Comparison of ENCODE assay signal across 8 cellular contexts in the genomic region with DNA sequence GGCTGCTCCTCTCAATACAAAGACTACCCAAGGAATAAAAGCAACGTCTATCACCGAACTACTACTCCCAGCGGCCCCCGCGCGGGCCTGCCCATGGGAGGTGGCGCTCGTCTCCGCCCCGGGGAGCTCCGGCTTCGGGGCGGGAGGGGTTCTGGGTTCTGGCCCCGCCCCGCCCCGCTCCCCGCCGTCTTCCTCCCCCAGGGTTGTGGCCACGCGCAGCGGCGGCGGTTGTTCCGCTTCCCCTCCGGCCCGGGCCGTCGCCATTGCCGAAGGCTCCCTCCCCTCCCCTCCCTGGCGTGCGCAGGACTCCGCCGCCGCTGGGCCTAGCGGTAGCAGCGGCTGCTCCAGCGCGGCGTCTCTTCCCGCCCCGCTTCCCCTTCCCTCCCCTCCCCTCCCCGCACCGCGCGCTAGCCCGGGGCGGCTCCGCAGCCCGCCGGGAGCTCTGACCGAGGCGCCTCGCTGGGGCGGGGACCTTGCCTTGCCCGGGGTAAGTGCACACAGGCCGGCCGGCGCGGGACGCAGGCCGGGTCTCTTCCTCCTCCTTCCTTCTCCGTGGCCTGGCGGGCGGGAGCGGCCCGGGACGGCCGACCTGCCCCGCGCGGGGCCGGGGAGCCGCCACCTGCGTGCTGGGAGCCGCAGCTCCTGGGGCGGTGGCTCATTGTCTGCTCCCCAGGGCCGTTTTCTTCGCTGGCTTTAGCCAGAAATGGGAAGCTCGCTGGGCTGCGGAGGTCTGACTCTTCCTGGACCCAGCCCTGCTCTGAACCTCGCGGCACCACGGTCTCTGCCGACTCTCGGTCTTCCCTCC. TPM values are rescaled to one million over a fixed set of nuclear protein-coding genes. Genes with fewer than 3 reads are reported as not detected.
DNase-seq lines count a peak whose midpoint lies in the region; ATAC-seq and TF ChIP-seq lines count a peak whose summit lies in the region.

Gene PAK2, plus strand, starts transcription at position 187 of the 805 bp plus-strand sequence. CDS start 42,790 bp downstream, outside the sequence.

- peak within 1 kb of the TSS; percentile 81 for H3K4me3 ChIP-seq in SU-DHL-6 (ENCODE audit: insufficient read depth, low read length, poor library complexity, severe bottlenecking)
- peak within 1 kb of the TSS; percentile 91 for H3K4me3 ChIP-seq in suprapubic skin

- peaks cover 22% of the 10 kb centered on the region for H3K4me1 Mint-ChIP-seq in activated naive CD8-positive, alpha-beta T cell treated with anti-CD3 and anti-CD28 coated beads for 36 hours

- peak; percentile 98 for DNase-seq in GM10266 (ENCODE audit: extremely low spot score)
- DNase-seq in NCI-H1417 treated with DMSO at 0.1 percent for 48 hours (lab: John Stamatoyannopoulos, UW): peak; percentile 62
- DNase-seq in activated naive CD8-positive, alpha-beta T cell treated with anti-CD3 and anti-CD28 coated beads for 36 hours: peak; percentile 90
- peak; percentile 90 for DNase-seq in glomerular visceral epithelial cell (ENCODE audit: extremely low spot score)
- DNase-seq in omental fat pad (ENCODE audit: low spot score): peak; percentile 69
- DNase-seq in suprapubic skin (ENCODE audit: low spot score in 2 of 2): peak; percentile 92 to 94

- peak within 1 kb of the TSS; percentile 73 for H3K4me2 ChIP-seq in SU-DHL-6 (ENCODE audit: low read depth, low read length, poor library complexity, severe bottlenecking)

- no peak for TF ChIP-seq EP300 in suprapubic skin (IDR thresholded peaks at IDR 0.05)

- H3K9me3 ChIP-seq in SU-DHL-6 (ENCODE audit: insufficient read depth, low read length) (no peaks in the 10 kb centered on the region), suprapubic skin (no peaks in the 10 kb centered on the region)

- H3K27me3 Mint-ChIP-seq in activated naive CD8-positive, alpha-beta T cell treated with anti-CD3 and anti-CD28 coated beads for 36 hours: peaks cover 3% of the 10 kb centered on the region

- H3K4me1 ChIP-seq in suprapubic skin: peaks cover 20% of the 10 kb centered on the region

- H3K36me3 Mint-ChIP-seq in activated naive CD8-positive, alpha-beta T cell treated with anti-CD3 and anti-CD28 coated beads for 36 hours: peaks cover 25% of the 10 kb centered on the region

- ATAC-seq in HG02678 (IDR thresholded peaks at IDR 0.05; ENCODE audit: unreplicated experiment) (peak; percentile 94), omental fat pad (ENCODE audit: low FRiP score) (peak; percentile 98)

- H3K36me3 ChIP-seq in SU-DHL-6 (ENCODE audit: low read length) (no peaks in the 10 kb centered on the region), suprapubic skin (no peaks in the 10 kb centered on the region)

- peaks cover 9% of the 10 kb centered on the region; the same call in 1 of the 2 replicates for H3F3A ChIP-seq in SU-DHL-6 (ENCODE audit: insufficient read depth)

- H4K20me1 ChIP-seq in SU-DHL-6 (ENCODE audit: low read depth, low read length): 0 out of 2 replicates have a peak, but pooled peaks cover 5% of the 10 kb centered on the region

- WGBS in suprapubic skin: under 1% methylated on average over 29 of the region's 85 CpGs

- H2AFZ ChIP-seq in SU-DHL-6 (ENCODE audit: low read depth, low read length, severe bottlenecking): peak within 1 kb of the TSS; percentile 79

- peak within 1 kb of the TSS; percentile 100 for H3K4me3 Mint-ChIP-seq in activated naive CD8-positive, alpha-beta T cell treated with anti-CD3 and anti-CD28 coated beads for 36 hours

- peak within 1 kb of the TSS; percentile 100 for H3K27ac Mint-ChIP-seq in activated naive CD8-positive, alpha-beta T cell treated with anti-CD3 and anti-CD28 coated beads for 36 hours

- peak in 1 of 2 donors; percentile 37 for TF ChIP-seq POLR2A in suprapubic skin (IDR thresholded peaks at IDR 0.05)

- H3K9me3 Mint-ChIP-seq in activated naive CD8-positive, alpha-beta T cell treated with anti-CD3 and anti-CD28 coated beads for 36 hours: peaks cover 4% of the 10 kb centered on the region

- no peaks in the 10 kb centered on the region for H3K27me3 ChIP-seq in SU-DHL-6 (ENCODE audit: low read length)
- H3K27me3 ChIP-seq in suprapubic skin: no peaks in the 10 kb centered on the region

- TF ChIP-seq CTCF in GM10266 (IDR thresholded peaks at IDR 0.05; ENCODE audit: control insufficient read depth, insufficient read depth, low read depth, missing control alignments) (no peak), SU-DHL-6 (IDR thresholded peaks at IDR 0.05; ENCODE audit: insufficient read depth, low read length, poor library complexity, severe bottlenecking) (no peak), omental fat pad (IDR thresholded peaks at IDR 0.05) (no peak), suprapubic skin (IDR thresholded peaks at IDR 0.05) (peak in 1 of 2 donors; percentile 8)

- peak within 1 kb of the TSS; percentile 76 for H3K27ac ChIP-seq in SU-DHL-6 (ENCODE audit: low read depth, low read length)
- H3K27ac ChIP-seq in suprapubic skin: peak within 1 kb of the TSS; percentile 99

- peak within 1 kb of the TSS; percentile 92 for H3K9ac ChIP-seq in SU-DHL-6 (ENCODE audit: low read length)

- H3K79me2 ChIP-seq in SU-DHL-6 (ENCODE audit: insufficient read depth, low read length): peaks cover 51% of the 10 kb centered on the region

- H3K9me2 ChIP-seq in SU-DHL-6 (replicated peaks; ENCODE audit: insufficient read depth, low read length): no peaks in the 10 kb centered on the region

RNA-seq across cellular contexts. Expression of gene PAK2, which starts in this region (rescaled TPM):
- 10 to 100 TPM; 67.9 to 69.5 TPM for total RNA-seq in activated naive CD8-positive, alpha-beta T cell treated with anti-CD3 and anti-CD28 coated beads for 36 hours
- total RNA-seq in omental fat pad: 100 to 1,000 TPM in 1 of 4 donors, 10 to 100 TPM in 3; 50.3 to 108 (median 81.0) TPM
- 10 to 100 TPM; 29.6 to 42.8 (median 33.5) TPM for total RNA-seq in suprapubic skin

Comparison
In these comparisons a context has a peak if more than half of its experiments do, and no peak if none do; other contexts are left out.
1. Peak in every context shown above with its lines: DNase-seq, ATAC-seq, H3K4me3 ChIP-seq and H3K27ac ChIP-seq.